In genomic region chr2:147297820-147298219, GRCh38 we compare ENCODE assay signal across 9 cellular contexts.
DNase-seq lines count a peak whose midpoint lies in the region; ATAC-seq, FAIRE-seq and TF ChIP-seq lines count a peak whose summit lies in the region.
"Had no signal": no experiment of that assay in that cellular context is flagged by ENCODE, and none has a peak within 500 bp of the region (broad histone marks: within the 10 kb centered on the region; RNA-seq: fewer than 3 reads in every experiment).

No MANE protein-coding gene starts in this region.

- no peaks in the 10 kb centered on the region for H3K27me3 Mint-ChIP-seq in CD4-positive, alpha-beta T cell
- H3K27me3 Mint-ChIP-seq in activated T-cell treated with anti-CD3 and anti-CD28 coated beads, Interleukin-2, amount 50 U/mL, for 4 hours (ENCODE audit: low read depth) = no peaks in the 10 kb centered on the region

- no peaks in the 10 kb centered on the region for H3K9me3 ChIP-seq in CD4-positive, alpha-beta T cell (ENCODE audit: control insufficient read depth, low read length)
- H3K9me3 ChIP-seq in suprapubic skin = no peaks in the 10 kb centered on the region

- DNase-seq in CD4-positive, alpha-beta T cell = peak in 4 of 10 experiments; percentile 3 to 17 (median 10)
- DNase-seq in activated T-cell treated with anti-CD3 and anti-CD28 coated beads, Interleukin-2, amount 50 U/mL, for 4 hours = peak; percentile 9
- no peak for DNase-seq in H54 (ENCODE audit: insufficient read length, low spot score)
- DNase-seq in mucosa of gallbladder (ENCODE audit: low spot score) = no peak
- DNase-seq in NCI-H1417 treated with DMSO at 0.1 percent for 48 hours (lab: John Stamatoyannopoulos, UW) = no peak
- no peak for DNase-seq in suprapubic skin (ENCODE audit: low spot score in 2 of 2)
- DNase-seq: foreskin melanocyte had no signal

- H3K9me3 Mint-ChIP-seq in CD4-positive, alpha-beta T cell = no peaks in the 10 kb centered on the region
- H3K9me3 Mint-ChIP-seq in activated T-cell treated with anti-CD3 and anti-CD28 coated beads, Interleukin-2, amount 50 U/mL, for 4 hours = no peaks in the 10 kb centered on the region

- ATAC-seq in CD4-positive, alpha-beta T cell (ENCODE audit: poor library complexity) = peak; percentile 78
- peak; percentile 91 for ATAC-seq in GM19372 (IDR thresholded peaks at IDR 0.05; ENCODE audit: low read depth, unreplicated experiment)
- ATAC-seq in HG03103 (IDR thresholded peaks at IDR 0.05; ENCODE audit: low read depth, unreplicated experiment) = peak; percentile 98
- peak; percentile 73 to 75 for ATAC-seq in activated T-cell treated with anti-CD3 and anti-CD28 coated beads, Interleukin-2, amount 50 U/mL, for 4 hours

- H3K36me3 ChIP-seq in suprapubic skin = no peaks in the 10 kb centered on the region

- no peaks in the 10 kb centered on the region for H3K4me1 ChIP-seq in suprapubic skin

- H3K4me3 ChIP-seq in suprapubic skin = no peak overlapping the region

- no peaks in the 10 kb centered on the region for H3K36me3 Mint-ChIP-seq in CD4-positive, alpha-beta T cell (ENCODE audit: low read depth)
- H3K36me3 Mint-ChIP-seq in activated T-cell treated with anti-CD3 and anti-CD28 coated beads, Interleukin-2, amount 50 U/mL, for 4 hours (ENCODE audit: insufficient read depth) = no peaks in the 10 kb centered on the region

- peak overlapping the region; percentile 87 for H3K27ac Mint-ChIP-seq in CD4-positive, alpha-beta T cell

- no peaks in the 10 kb centered on the region for H3K27me3 ChIP-seq in CD4-positive, alpha-beta T cell (ENCODE audit: control insufficient read depth, insufficient read depth, low read length)
- H3K27me3 ChIP-seq in suprapubic skin = no peaks in the 10 kb centered on the region

- TF ChIP-seq CTCF in CD4-positive, alpha-beta T cell (IDR thresholded peaks at IDR 0.05) = no peak
- TF ChIP-seq CTCF in suprapubic skin (IDR thresholded peaks at IDR 0.05) = no peak

- TF ChIP-seq POLR2A in H54 (IDR thresholded peaks at IDR 0.05; ENCODE audit: low read depth, low read length) (no peak), suprapubic skin (IDR thresholded peaks at IDR 0.05) (no peak)

- TF ChIP-seq EP300 in suprapubic skin (IDR thresholded peaks at IDR 0.05) = no peak

- FAIRE-seq in H54 (lab: Jason Lieb, UNC) = no peak

- H3K27ac ChIP-seq in CD4-positive, alpha-beta T cell (ENCODE audit: low read depth, low read length) = no peak overlapping the region
- H3K27ac ChIP-seq in suprapubic skin = no peak overlapping the region

- peak overlapping the region; percentile 48 for H3K4me3 Mint-ChIP-seq in CD4-positive, alpha-beta T cell
- no peak overlapping the region for H3K4me3 Mint-ChIP-seq in activated T-cell treated with anti-CD3 and anti-CD28 coated beads, Interleukin-2, amount 50 U/mL, for 4 hours

- 87% methylated on average over 3 of the region's 3 CpGs for WGBS in suprapubic skin

- intact Hi-C loops in CD4-positive, alpha-beta T cell (cut with DNase I, micrococcal nuclease) = no loop called here

- POLR2A ChIA-PET in CD4-positive, alpha-beta T cell (lab: Charles Lee) = interaction anchor here (0.5 kb wide), 1 partner anchor 724 kb away, joined by 3 read pairs; no protein-coding TSS in a partner anchor

- H3K4me1 Mint-ChIP-seq in CD4-positive, alpha-beta T cell (ENCODE audit: low read depth) = peaks cover 55% of the 10 kb centered on the region
- peaks cover 71% of the 10 kb centered on the region for H3K4me1 Mint-ChIP-seq in activated T-cell treated with anti-CD3 and anti-CD28 coated beads, Interleukin-2, amount 50 U/mL, for 4 hours (ENCODE audit: low read depth)

- CTCF ChIA-PET in CD4-positive, alpha-beta T cell (lab: Charles Lee) = no interaction called here
